ENCODE assay signal across 8 cellular contexts in genomic region chr17:8221663-8222379, GRCh38. TPM values are rescaled to one million over a fixed set of nuclear protein-coding genes. Genes with fewer than 3 reads are reported as not detected.
DNase-seq lines count a peak whose midpoint lies in the region; ATAC-seq and TF ChIP-seq lines count a peak whose summit lies in the region.

No MANE protein-coding gene starts in this region.

- H3K9me3 ChIP-seq in Caco-2 = no peaks in the 10 kb centered on the region
- no peaks in the 10 kb centered on the region for H3K9me3 ChIP-seq in Panc1 (ENCODE audit: control insufficient read depth, insufficient read depth, low read depth, low read length)
- H3K9me3 ChIP-seq in esophagus muscularis mucosa = no peaks in the 10 kb centered on the region

- H3K9me3 Mint-ChIP-seq in Caco-2 (ENCODE audit: unreplicated experiment) (no peaks in the 10 kb centered on the region), naive B cell (peaks cover 0 to 18% (median 0%) of the 10 kb centered on the region in 7 donors)

- peaks cover 2% of the 10 kb centered on the region for H3K27me3 Mint-ChIP-seq in Caco-2 (ENCODE audit: insufficient read depth, unreplicated experiment)
- peaks cover 0 to 10% (median 6%) of the 10 kb centered on the region in 3 donors for H3K27me3 Mint-ChIP-seq in naive B cell

- H3K27ac ChIP-seq in Panc1 (ENCODE audit: low read length) (peak overlapping the region; percentile 90), esophagus muscularis mucosa (replicated peaks in 1 of 4) (peak overlapping the region; percentile 93 to 98 (median 96))

- H3K4me3 ChIP-seq in Caco-2 (ENCODE audit: low read depth, low read length) (peak overlapping the region; percentile 66), Panc1 (ENCODE audit: low read depth in 2 of 2, low read length in 2 of 2) (peak overlapping the region; percentile 81 to 90), esophagus muscularis mucosa (peak overlapping the region; percentile 63 to 72 (median 68))

- no peak for TF ChIP-seq CTCF in Caco-2 (IDR thresholded peaks at IDR 0.05; ENCODE audit: insufficient read depth in 1 of 2, low read depth in 1 of 2, low read length in 1 of 2, severe bottlenecking in 1 of 2, unreplicated experiment in 1 of 2)
- TF ChIP-seq CTCF in Panc1 (IDR thresholded peaks at IDR 0.05) = no peak
- TF ChIP-seq CTCF in esophagus muscularis mucosa (IDR thresholded peaks at IDR 0.05) = no peak

- WGBS in esophagus muscularis mucosa = 1% methylated on average over 31 of the region's 40 CpGs

- in situ Hi-C loops in Panc1 (cut with HindIII; ENCODE audit: low pct_unique_long_range_greater_than_20kb, low sequenced_read_pairs) = no loop called here

- H3K4me1 ChIP-seq in Caco-2 (no peaks in the 10 kb centered on the region), Panc1 (ENCODE audit: control insufficient read depth, insufficient read depth, low read length) (peaks cover 19% of the 10 kb centered on the region), esophagus muscularis mucosa (peaks cover 10 to 45% (median 39%) of the 10 kb centered on the region in 4 donors)

- TF ChIP-seq POLR2A in esophagus muscularis mucosa (IDR thresholded peaks at IDR 0.05; ENCODE audit: low read depth) = peak; percentile 32

- CTCF ChIA-PET in Caco-2 (lab: Charles Lee) = interaction anchor here (0.6 to 1.6 kb wide), 4 partner anchors 11 to 48 kb away, joined by 3 to 4 read pairs (median 4); partner anchors contain the start of gene AURKB
- CTCF ChIA-PET in Panc1 (lab: Charles Lee) = interaction anchor here (0.6 to 1.0 kb wide), 2 partner anchors 79 to 102 kb away, joined by 3 read pairs; no protein-coding TSS in a partner anchor

- ATAC-seq in GM21390 (IDR thresholded peaks at IDR 0.05; ENCODE audit: unreplicated experiment) = peak; percentile 36
- ATAC-seq in Panc1 = peak; percentile 42
- peak; percentile 63 for ATAC-seq in naive B cell (ENCODE audit: low read depth in 2 of 2)

- TF ChIP-seq EP300 in esophagus muscularis mucosa (IDR thresholded peaks at IDR 0.05) = no peak

- H3K4me3 Mint-ChIP-seq in Caco-2 (ENCODE audit: unreplicated experiment) (peak overlapping the region; percentile 90), naive B cell (peak overlapping the region; percentile 86 to 99 (median 98))

- intact Hi-C loops in Caco-2 (cut with micrococcal nuclease; ENCODE audit: unreplicated experiment) (loop anchor here (1.0 kb wide), 1 partner anchor 35 kb away; no protein-coding TSS in a partner anchor), Panc1 (cut with micrococcal nuclease; ENCODE audit: unreplicated experiment) (loop anchor here (10.0 kb wide), 1 partner anchor 97 kb away; the partner anchor contains the start of gene HES7), esophagus muscularis mucosa (cut with DNase I) (loop anchor here (1.0 to 10.0 kb wide), 3 partner anchors 26 to 163 kb away; partner anchors contain the start of genes CTC1 and RPL26)

- POLR2A ChIA-PET in Caco-2 (lab: Charles Lee) = interaction anchor here (0.5 to 2.2 kb wide), 11 partner anchors 12 to 776 kb away, joined by 3 to 24 read pairs (median 5); partner anchors contain the start of genes AURKB, CTC1, SLC25A35 and TMEM107
- POLR2A ChIA-PET in Panc1 (lab: Charles Lee) = interaction anchor here (0.6 to 1.4 kb wide), 4 partner anchors 12 to 56 kb away, joined by 3 to 8 read pairs (median 7); partner anchors contain the start of genes AURKB and CTC1

- H3K36me3 ChIP-seq in Caco-2 (ENCODE audit: control insufficient read depth, insufficient read depth, low read length) (no peaks in the 10 kb centered on the region), Panc1 (ENCODE audit: control insufficient read depth, insufficient read depth, low read length) (no peaks in the 10 kb centered on the region), esophagus muscularis mucosa (no peaks in the 10 kb centered on the region)

- peak; percentile 72 to 83 for DNase-seq in Caco-2
- DNase-seq in HUDEP-2 (lab: John Stamatoyannopoulos, UW; ENCODE audit: unreplicated experiment in 76 of 76) = peak in 71 of 76 experiments; percentile 27 to 96 (median 81)
- DNase-seq in Panc1 (ENCODE audit: low read depth, low spot score) = no peak
- peak; percentile 95 to 97 for DNase-seq in activated T-cell treated with anti-CD3 and anti-CD28 coated beads, Interleukin-2, amount 50 U/mL, for 48 hours
- DNase-seq in esophagus muscularis mucosa (ENCODE audit: extremely low spot score) = peak; percentile 98
- DNase-seq in naive B cell = peak; percentile 92
- DNase-seq in stimulated activated CD8-positive, alpha-beta memory T cell treated with anti-CD3 and anti-CD28 coated beads, Interleukin-7, amount 100 ng/mL, for 48 hours (ENCODE audit: extremely low read depth in 1 of 2, low read depth in 1 of 2) = peak; percentile 62 to 78

- H3K4me1 Mint-ChIP-seq in Caco-2 (ENCODE audit: low read depth, unreplicated experiment) (peaks cover 17% of the 10 kb centered on the region), naive B cell (peaks cover 46 to 62% (median 59%) of the 10 kb centered on the region in 3 donors)

- H3K27ac Mint-ChIP-seq in Caco-2 (ENCODE audit: unreplicated experiment) = peak overlapping the region; percentile 96
- peak overlapping the region; percentile 99 to 100 (median 100) for H3K27ac Mint-ChIP-seq in naive B cell

- H3K36me3 Mint-ChIP-seq in Caco-2 (ENCODE audit: insufficient read depth, unreplicated experiment) (peaks cover 50% of the 10 kb centered on the region), naive B cell (peaks cover 13 to 16% of the 10 kb centered on the region in 2 donors)

- H3K27me3 ChIP-seq in Caco-2 (replicated peaks; ENCODE audit: control insufficient read depth, insufficient read depth, low read length) = no peaks in the 10 kb centered on the region
- no peaks in the 10 kb centered on the region for H3K27me3 ChIP-seq in Panc1 (ENCODE audit: control insufficient read depth, insufficient read depth, low read length)
- H3K27me3 ChIP-seq in esophagus muscularis mucosa = no peaks in the 10 kb centered on the region

- BruUV-seq in Caco-2 (replicated peaks; lab: Mats Ljungman, UMichigan) = no TSS peak
- BruUV-seq in Panc1 (replicated peaks; lab: Mats Ljungman, UMichigan) = no TSS peak

RNA-seq across cellular contexts. Expression of gene AURKB, which starts 11.4 kb away (rescaled TPM):
- total RNA-seq in Caco-2 (2022) (82.8 and 89.4 TPM in 2 replicates), Panc1 (2021; ENCODE audit: unreplicated experiment) (85.8 TPM), esophagus muscularis mucosa (1 to 10 TPM in 1 of 4 donors, not detected in 3; 1.5 TPM)
- 31.8 TPM for polyA plus RNA-seq in Panc1 (2012; ENCODE audit: insufficient read length)
- polyA plus RNA-seq in naive B cell (ENCODE audit: low read depth in 6 of 6) = not detected

RNA-seq across cellular contexts. Expression of gene CTC1, which starts 26.0 kb away (rescaled TPM):
- 18.2 and 22.9 TPM in 2 replicates for total RNA-seq in Caco-2 (2022)
- 34.2 TPM for total RNA-seq in Panc1 (2021; ENCODE audit: unreplicated experiment)
- 29.6 TPM for polyA plus RNA-seq in Panc1 (2012; ENCODE audit: insufficient read length)
- total RNA-seq in esophagus muscularis mucosa = 10 to 100 TPM; 15.4 to 24.1 (median 17.2) TPM
- 10 to 100 TPM; 13.5 to 34.9 (median 22.3) TPM for polyA plus RNA-seq in naive B cell (ENCODE audit: low read depth in 6 of 6)

RNA-seq across cellular contexts. Expression of gene PFAS, which starts 27.3 kb away (rescaled TPM):
- total RNA-seq in Caco-2 (2022) (38.8 and 44.1 TPM in 2 replicates), Panc1 (2021; ENCODE audit: unreplicated experiment) (73.0 TPM), esophagus muscularis mucosa (10 to 100 TPM in 2 of 4 donors, 1 to 10 TPM in 2; 8.8 to 15.2 (median 11.2) TPM)
- 46.2 TPM for polyA plus RNA-seq in Panc1 (2012; ENCODE audit: insufficient read length)
- 10 to 100 TPM; 11.6 to 29.8 (median 17.9) TPM for polyA plus RNA-seq in naive B cell (ENCODE audit: low read depth in 6 of 6)

RNA-seq across cellular contexts. Expression of gene BORCS6, which starts 31.8 kb away (rescaled TPM):
- total RNA-seq in Caco-2 (2022) = 4.2 and 4.7 TPM in 2 replicates
- 9.3 TPM for total RNA-seq in Panc1 (2021; ENCODE audit: unreplicated experiment)
- polyA plus RNA-seq in Panc1 (2012; ENCODE audit: insufficient read length) = 11.5 TPM
- total RNA-seq in esophagus muscularis mucosa = 10 to 100 TPM in 3 of 4 donors, 1 to 10 TPM in 1; 8.6 to 22.4 (median 13.9) TPM
- polyA plus RNA-seq in naive B cell (ENCODE audit: low read depth in 6 of 6) = 10 to 100 TPM; 14.8 to 24.2 (median 20.4) TPM

RNA-seq across cellular contexts. Expression of gene TMEM107, which starts 45.6 kb away (rescaled TPM):
- total RNA-seq in Caco-2 (2022) (5.4 TPM in 2 replicates), Panc1 (2021; ENCODE audit: unreplicated experiment) (10.6 TPM), esophagus muscularis mucosa (10 to 100 TPM; 10.4 to 17.8 (median 13.6) TPM)
- 8.1 TPM for polyA plus RNA-seq in Panc1 (2012; ENCODE audit: insufficient read length)
- polyA plus RNA-seq in naive B cell (ENCODE audit: low read depth in 6 of 6) = 10 to 100 TPM; 29.9 to 42.3 (median 34.7) TPM

Comparison
In these comparisons a context has a peak if more than half of its experiments do, and no peak if none do; other contexts are left out.
1. RNA of gene AURKB, which starts 11.4 kb away (total RNA-seq): 82.8 to 89.4 TPM in Caco-2 and 85.8 TPM in Panc1 (single experiment); 1.5 TPM in esophagus muscularis mucosa; every median in the first group is over 10 times any median in the second.
2. Peak in every context shown above with its lines, with median percentiles within 50 percentile points of each other: H3K4me3 ChIP-seq and ATAC-seq.